ENCODE assay signal across 22 cellular contexts in genomic region chr10:12355384-12355783, GRCh38.
"Had no signal": no experiment of that assay in that cellular context is flagged by ENCODE, and none has a peak within 500 bp of the region (broad histone marks: within the 10 kb centered on the region; RNA-seq: fewer than 3 reads in every experiment).

No MANE protein-coding gene starts in this region.

- H3K27me3 Mint-ChIP-seq: activated naive CD8-positive, alpha-beta T cell had no signal

- H3K27ac ChIP-seq: breast epithelium, colonic mucosa, hepatocyte, lower lobe of right lung, ovary, transverse colon, VCaP had no signal

- H3K27me3 ChIP-seq: breast epithelium, colonic mucosa, esophagus muscularis mucosa, ovary, transverse colon had no signal

- H2AFZ ChIP-seq: hepatocyte had no signal

- H3K36me3 Mint-ChIP-seq: activated naive CD8-positive, alpha-beta T cell had no signal

- H3K36me3 ChIP-seq: breast epithelium, colonic mucosa, esophagus muscularis mucosa, lower lobe of right lung, ovary, transverse colon had no signal

- H3K4me1 ChIP-seq: breast epithelium had no signal

- H3K9me3 ChIP-seq: breast epithelium, colonic mucosa, esophagus muscularis mucosa, lower lobe of right lung, ovary, transverse colon had no signal

- H3K4me3 Mint-ChIP-seq: activated naive CD8-positive, alpha-beta T cell; immature natural killer cell; T-helper 2 cell treated with Interferon-gamma antibody and Interleukin-4, amounts not matched to agents 5 μg/mL and 100 μg/mL, for 36 hours had no signal

- ATAC-seq: left lobe of liver; lower lobe of right lung; naive thymus-derived CD4-positive, alpha-beta T cell had no signal

- H3K79me2 ChIP-seq: hepatocyte had no signal

- H3K4me2 ChIP-seq: hepatocyte had no signal

- DNase-seq: activated naive CD4-positive, alpha-beta T cell; activated T-cell treated with anti-CD3 and anti-CD28 coated beads, Interleukin-2, amount 50 U/mL, for 1 hour; amniotic stem cell; colonic mucosa; glutamatergic neuron; immature natural killer cell; lower lobe of right lung; naive thymus-derived CD4-positive, alpha-beta T cell; ovary; right cardiac atrium; stimulated activated CD4-positive, alpha-beta T cell treated with anti-CD3 and anti-CD28 coated beads, Interleukin-4, amount 100 ng/mL, for 24 hours; transverse colon had no signal

- H3K27ac Mint-ChIP-seq: activated naive CD8-positive, alpha-beta T cell; activated T-helper 2 cell treated with anti-CD3 and anti-CD28 coated beads, Interferon-gamma antibody, Interleukin-2, Interleukin-4, amounts not matched to agents 10 μg/mL and 5 μg/mL and 100 μg/mL, durations not matched to agents 14 hours and 24 hours and 36 hours; T-helper 2 cell treated with Interferon-gamma antibody and Interleukin-4, amounts not matched to agents 5 μg/mL and 100 μg/mL, for 36 hours had no signal

- H3K9me3 Mint-ChIP-seq: activated T-helper 2 cell treated with anti-CD3 and anti-CD28 coated beads, Interferon-gamma antibody, Interleukin-2, Interleukin-4, amounts not matched to agents 10 μg/mL and 5 μg/mL and 100 μg/mL, durations not matched to agents 14 hours and 24 hours and 36 hours; immature natural killer cell; naive thymus-derived CD4-positive, alpha-beta T cell; T-helper 2 cell treated with Interferon-gamma antibody and Interleukin-4, amounts not matched to agents 5 μg/mL and 100 μg/mL, for 36 hours had no signal

- FAIRE-seq: frontal cortex, urothelium cell line had no signal

- H3K4me3 ChIP-seq: breast epithelium, colonic mucosa, esophagus muscularis mucosa, hepatocyte, lower lobe of right lung, ovary, transverse colon had no signal
